8 cellular contexts compared by ENCODE assay signal in the genomic region with DNA sequence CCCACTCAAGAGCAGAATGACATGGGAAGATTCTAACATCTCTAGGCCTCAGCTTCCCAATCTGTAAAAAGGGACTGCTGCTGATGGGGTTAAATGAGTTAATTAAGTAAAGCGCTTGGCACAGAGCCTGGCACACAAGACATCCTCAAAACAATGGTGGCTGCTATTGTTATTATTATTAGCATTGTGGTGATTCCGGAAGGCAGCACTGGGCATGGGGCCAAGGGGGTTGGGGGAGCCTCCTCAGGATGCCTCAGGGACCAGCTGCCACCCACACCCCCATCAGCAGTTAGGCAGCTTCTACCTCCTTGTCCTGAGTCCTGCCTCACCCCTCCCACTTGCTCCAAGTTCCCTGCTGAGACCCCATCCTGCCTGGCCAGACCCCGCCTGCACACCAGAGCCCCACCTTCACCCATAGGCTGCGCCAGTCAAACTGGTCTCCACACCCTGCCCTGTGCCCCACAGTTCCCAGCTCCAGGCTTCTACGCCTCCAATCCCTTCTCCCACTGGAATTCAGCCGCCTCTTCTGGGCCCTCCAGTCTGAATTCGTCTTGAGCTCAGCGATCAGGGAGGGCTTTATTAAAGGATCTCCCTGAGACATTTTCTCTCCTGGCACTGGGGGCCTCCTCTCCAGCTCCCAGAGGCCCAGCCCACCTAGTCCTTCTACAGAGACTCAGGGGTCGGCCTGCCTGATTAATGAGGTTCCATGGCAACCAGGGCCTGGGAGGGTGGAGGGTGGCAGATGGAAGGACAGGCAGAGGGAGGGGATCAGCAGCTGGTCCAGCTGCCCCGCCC. TPM values are rescaled to one million over a fixed set of nuclear protein-coding genes. Genes with fewer than 3 reads are reported as not detected.
DNase-seq lines count a peak whose midpoint lies in the region; TF ChIP-seq lines count a peak whose summit lies in the region.

No MANE protein-coding gene starts in this region.

- H3K9me3 ChIP-seq in iPS DF 6.9 (ENCODE audit: control insufficient read depth, insufficient read depth, low read length) (no peaks in the 10 kb centered on the region), tibial artery (no peaks in the 10 kb centered on the region)

- H3K27ac ChIP-seq in ACC112 (ENCODE audit: low read depth, low read length) (no peak overlapping the region), iPS DF 6.9 (ENCODE audit: low read length) (no peak overlapping the region), tibial artery (no peak overlapping the region)

- H3K4me1 ChIP-seq in ACC112 (ENCODE audit: control insufficient read depth, insufficient read depth, low read length, unreplicated experiment) (peaks cover 54% of the 10 kb centered on the region), iPS DF 6.9 (ENCODE audit: control insufficient read depth, insufficient read depth, low read length) (peaks cover 4% of the 10 kb centered on the region; the same call in 1 of the 2 replicates), tibial artery (peaks cover 0 to 42% (median 30%) of the 10 kb centered on the region in 4 donors)

- DNase-seq in H7: peak; percentile 82
- DNase-seq in SK-N-DZ (ENCODE audit: low spot score): peak; percentile 93
- DNase-seq in iPS DF 6.9 (ENCODE audit: low read depth, low spot score): no peak
- no peak for DNase-seq in NCI-H526 treated with DMSO at 0.1 percent for 48 hours (lab: John Stamatoyannopoulos, UW)
- no peak for DNase-seq in mesenteric fat pad (ENCODE audit: low spot score)
- DNase-seq in HuH-7.5 (ENCODE audit: low spot score): no peak
- DNase-seq in tibial artery: no peak

- H3K79me2 ChIP-seq in ACC112 (ENCODE audit: control insufficient read depth, insufficient read depth, low read length, unreplicated experiment): peaks cover 30% of the 10 kb centered on the region

- no peak for TF ChIP-seq CTCF in tibial artery (IDR thresholded peaks at IDR 0.05)

- intact Hi-C loops in tibial artery (cut with DNase I; ENCODE audit: low total_unique reads): loop anchor here (10.0 kb wide), 1 partner anchor 50 kb away; a partner anchor contains a TSS

- H3K4me3 ChIP-seq in ACC112 (ENCODE audit: low read depth, low read length) (peak overlapping the region; percentile 91), H7 (ENCODE audit: insufficient read depth, low read depth, low read length) (peak overlapping the region; percentile 82), iPS DF 6.9 (ENCODE audit: low read length) (peak overlapping the region; percentile 68; the same call in 1 of the 2 replicates), tibial artery (no peak overlapping the region)

- WGBS in iPS DF 6.9 (ENCODE audit: insufficient coverage, insufficient read length): no CpG with 5 or more reads among the region's 10 CpGs

- H3K36me3 ChIP-seq in ACC112 (ENCODE audit: insufficient read depth, low read length) (no peaks in the 10 kb centered on the region), H7 (replicated peaks; ENCODE audit: control insufficient read depth, insufficient read depth, low read length) (peaks cover 5% of the 10 kb centered on the region), iPS DF 6.9 (ENCODE audit: control insufficient read depth, insufficient read depth, low read length) (peaks cover 6% of the 10 kb centered on the region), tibial artery (no peaks in the 10 kb centered on the region)

- no peak overlapping the region for H2AFZ ChIP-seq in ACC112 (ENCODE audit: low read length, unreplicated experiment)

- H3K27me3 ChIP-seq in ACC112 (ENCODE audit: insufficient read depth, low read length) (no peaks in the 10 kb centered on the region), H7 (ENCODE audit: control insufficient read depth, insufficient read depth, low read length) (peaks cover 3% of the 10 kb centered on the region; the same call in 1 of the 2 replicates), iPS DF 6.9 (ENCODE audit: control insufficient read depth, insufficient read depth, low read length) (no peaks in the 10 kb centered on the region; the same call in 1 of the 2 replicates), tibial artery (no peaks in the 10 kb centered on the region)

RNA-seq across cellular contexts. Expression of a gene that starts 1.5 kb away (rescaled TPM):
- 51.8 and 57.8 TPM in 2 replicates for total RNA-seq in H7 (2014; rRNA removed; shearing (Covaris generic))
- polyA plus RNA-seq in SK-N-DZ (2014; cell fraction: cytosol; rRNA removed): 217 and 226 TPM in 2 replicates
- 524 and 528 TPM in 2 replicates for polyA plus RNA-seq in SK-N-DZ (2014; cell fraction: nucleus; rRNA removed)
- total RNA-seq in mesenteric fat pad: 2.3 TPM

RNA-seq across cellular contexts. Expression of a gene that starts 10.5 kb away (rescaled TPM):
- total RNA-seq in H7 (2014; rRNA removed; shearing (Covaris generic)): 39.9 and 56.7 TPM in 2 replicates
- 83.8 and 101 TPM in 2 replicates for polyA plus RNA-seq in SK-N-DZ (2014; cell fraction: cytosol; rRNA removed)
- 281 and 314 TPM in 2 replicates for polyA plus RNA-seq in SK-N-DZ (2014; cell fraction: nucleus; rRNA removed)
- total RNA-seq in mesenteric fat pad: 22.5 TPM

RNA-seq across cellular contexts. Expression of a gene that starts 18.0 kb away (rescaled TPM):
- 1.3 and 1.4 TPM in 2 replicates for total RNA-seq in H7 (2014; rRNA removed; shearing (Covaris generic))
- polyA plus RNA-seq in SK-N-DZ (2014; cell fraction: cytosol; rRNA removed): 0.80 and 1.2 TPM in 2 replicates
- 0.43 and 0.94 TPM in 2 replicates for polyA plus RNA-seq in SK-N-DZ (2014; cell fraction: nucleus; rRNA removed)
- 0.93 TPM for total RNA-seq in mesenteric fat pad

RNA-seq across cellular contexts. Expression of a gene that starts 22.6 kb away (rescaled TPM):
- 0.11 TPM in 1 of 2 replicates, not detected in the other for total RNA-seq in H7 (2014; rRNA removed; shearing (Covaris generic))
- 0.09 and 0.85 TPM in 2 replicates for polyA plus RNA-seq in SK-N-DZ (2014; cell fraction: cytosol; rRNA removed)
- not detected in 2 replicates for polyA plus RNA-seq in SK-N-DZ (2014; cell fraction: nucleus; rRNA removed)
- total RNA-seq in mesenteric fat pad: not detected

RNA-seq across cellular contexts. Expression of a gene that starts 35.4 kb away (rescaled TPM):
- total RNA-seq in H7 (2014; rRNA removed; shearing (Covaris generic)): under 0.01 TPM in 1 of 2 replicates, not detected in the other
- polyA plus RNA-seq in SK-N-DZ (2014; cell fraction: cytosol; rRNA removed): 23.8 and 29.7 TPM in 2 replicates
- polyA plus RNA-seq in SK-N-DZ (2014; cell fraction: nucleus; rRNA removed): 10.2 and 12.1 TPM in 2 replicates
- total RNA-seq in mesenteric fat pad: 7.0 TPM

Comparison
In these comparisons a context has a peak if more than half of its experiments do, and no peak if none do; other contexts are left out.
1. H3K4me3 ChIP-seq: peak in ACC112 (single experiment), H7 (single experiment) and iPS DF 6.9 (single experiment); none in tibial artery (0 of 2).
2. DNase-seq: peak in H7 (single experiment) and SK-N-DZ (single experiment); none in iPS DF 6.9 (single experiment), NCI-H526 treated with DMSO at 0.1 percent for 48 hours (single experiment), mesenteric fat pad (single experiment), HuH-7.5 (single experiment) and tibial artery (0 of 2).
3. RNA of a gene that starts 1.5 kb away (total RNA-seq): 51.8 to 57.8 TPM in H7; 2.3 TPM in mesenteric fat pad (single experiment); every median in the first group is over 10 times any median in the second.